Comparison of ENCODE assay signal across 14 cellular contexts in the genomic region with DNA sequence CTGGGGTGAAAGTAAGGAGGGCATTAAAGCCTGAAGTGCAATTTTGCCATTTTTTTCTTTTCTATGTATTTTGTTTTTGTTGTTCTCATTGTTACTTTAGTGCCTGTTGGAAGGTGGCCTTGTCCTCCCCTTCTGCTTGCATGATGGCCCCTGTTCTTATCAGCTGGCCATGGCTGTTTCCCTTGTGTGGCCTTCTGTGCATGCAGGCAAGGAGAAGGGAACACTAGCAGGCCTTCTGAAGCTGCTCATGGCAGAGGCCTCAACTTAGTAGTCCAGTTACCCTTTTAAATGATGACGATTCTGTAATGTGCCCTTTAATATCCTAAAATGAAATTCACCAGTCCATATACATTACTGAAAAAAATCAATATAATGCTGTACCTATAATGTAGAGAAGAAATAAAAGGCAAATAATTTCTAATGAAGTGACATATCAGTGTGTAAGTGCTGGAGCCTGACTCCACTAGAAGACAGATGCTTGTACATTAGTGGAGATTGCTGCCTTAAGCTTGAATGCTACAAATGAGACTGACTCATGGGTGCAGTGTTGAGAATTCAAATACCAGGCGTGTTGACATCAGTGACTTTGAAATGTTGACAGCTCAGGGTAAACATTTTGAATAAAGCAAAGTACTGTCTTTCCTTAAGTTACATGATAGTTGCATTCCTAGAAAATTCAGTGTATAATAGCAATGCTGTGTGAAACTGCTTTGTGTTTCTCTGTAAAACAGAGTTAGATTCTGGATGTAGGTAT.
A peak's percentile ranks its signal among the peaks of the same experiment; 100 is the strongest.
DNase-seq lines count a peak whose midpoint lies in the region; ATAC-seq and TF ChIP-seq lines count a peak whose summit lies in the region.
"Had no signal": no experiment of that assay in that cellular context is flagged by ENCODE, and none has a peak within 500 bp of the region (broad histone marks: within the 10 kb centered on the region; RNA-seq: fewer than 3 reads in every experiment).

No MANE protein-coding gene starts in this region.

- no peak overlapping the region for H3K4me3 ChIP-seq in epithelial cell of esophagus (ENCODE audit: low read length)
- H3K4me3 ChIP-seq: heart right ventricle, prostate gland, thoracic aorta had no signal

- H3K4me3 Mint-ChIP-seq in activated CD8-positive, alpha-beta memory T cell treated with anti-CD3 and anti-CD28 coated beads, Interleukin-2, amount 10 ng/mL, durations not matched to agents 7 days and 5 days, result no peak overlapping the region
- H3K4me3 Mint-ChIP-seq: activated CD8-positive, alpha-beta T cell treated with anti-CD3 and anti-CD28 coated beads for 36 hours; CD8-positive, alpha-beta T cell had no signal

- H3K9me3 Mint-ChIP-seq in activated CD8-positive, alpha-beta memory T cell treated with anti-CD3 and anti-CD28 coated beads, Interleukin-2, amount 10 ng/mL, durations not matched to agents 7 days and 5 days (ENCODE audit: low read depth), result no peaks in the 10 kb centered on the region
- H3K9me3 Mint-ChIP-seq: activated CD8-positive, alpha-beta T cell treated with anti-CD3 and anti-CD28 coated beads for 36 hours had no signal

- no peak for TF ChIP-seq CTCF in epithelial cell of esophagus (IDR thresholded peaks at IDR 0.05; ENCODE audit: insufficient read depth, low read depth, low read length, missing control alignments)

- no peaks in the 10 kb centered on the region for H3K4me1 Mint-ChIP-seq in activated CD8-positive, alpha-beta memory T cell treated with anti-CD3 and anti-CD28 coated beads, Interleukin-2, amount 10 ng/mL, durations not matched to agents 7 days and 5 days

- peak; percentile 65 for DNase-seq in EH (ENCODE audit: low read depth)
- DNase-seq in NCI-H226, result peak; percentile 24
- DNase-seq in epithelial cell of esophagus (ENCODE audit: low read depth), result peak; percentile 71
- peak; percentile 60 for DNase-seq in pons (ENCODE audit: low spot score)
- no peak for DNase-seq in activated CD4-positive, alpha-beta T cell treated with anti-CD3 and anti-CD28 coated beads, Interleukin-2, amount 50 U/mL, for 4 hours
- no peak for DNase-seq in activated CD8-positive, alpha-beta memory T cell treated with anti-CD3 and anti-CD28 coated beads, Interleukin-2, amount 10 ng/mL, durations not matched to agents 7 days and 5 days
- no peak for DNase-seq in left lobe of liver (ENCODE audit: low spot score)
- DNase-seq: activated CD8-positive, alpha-beta T cell treated with anti-CD3 and anti-CD28 coated beads for 36 hours; activated effector memory CD4-positive, alpha-beta T cell treated with anti-CD3 and anti-CD28 coated beads, Interleukin-2, amount 50 U/mL, for 16 hours; CD8-positive, alpha-beta T cell; heart right ventricle; NCI-H1048 had no signal

- CTCF ChIA-PET in activated CD8-positive, alpha-beta memory T cell treated with anti-CD3 and anti-CD28 coated beads, Interleukin-2, amount 10 ng/mL, durations not matched to agents 7 days and 5 days (lab: Charles Lee), result interaction anchor here (1.0 to 1.3 kb wide), 2 partner anchors 99 to 134 kb away, joined by 3 to 5 read pairs; no protein-coding TSS in a partner anchor

- H3K36me3 Mint-ChIP-seq in activated CD8-positive, alpha-beta memory T cell treated with anti-CD3 and anti-CD28 coated beads, Interleukin-2, amount 10 ng/mL, durations not matched to agents 7 days and 5 days, result peaks cover 3% of the 10 kb centered on the region
- H3K36me3 Mint-ChIP-seq: CD8-positive, alpha-beta T cell had no signal

- H3K27me3 Mint-ChIP-seq in activated CD8-positive, alpha-beta memory T cell treated with anti-CD3 and anti-CD28 coated beads, Interleukin-2, amount 10 ng/mL, durations not matched to agents 7 days and 5 days, result no peaks in the 10 kb centered on the region
- H3K27me3 Mint-ChIP-seq: activated CD8-positive, alpha-beta T cell treated with anti-CD3 and anti-CD28 coated beads for 36 hours had no signal

- ATAC-seq in activated CD8-positive, alpha-beta memory T cell treated with anti-CD3 and anti-CD28 coated beads, Interleukin-2, amount 10 ng/mL, durations not matched to agents 7 days and 5 days, result no peak
- ATAC-seq in left lobe of liver, result no peak
- ATAC-seq: activated CD8-positive, alpha-beta T cell treated with anti-CD3 and anti-CD28 coated beads for 36 hours; CD8-positive, alpha-beta T cell had no signal

- no peak overlapping the region for H3K27ac Mint-ChIP-seq in activated CD8-positive, alpha-beta memory T cell treated with anti-CD3 and anti-CD28 coated beads, Interleukin-2, amount 10 ng/mL, durations not matched to agents 7 days and 5 days
- H3K27ac Mint-ChIP-seq: activated CD8-positive, alpha-beta T cell treated with anti-CD3 and anti-CD28 coated beads for 36 hours; CD8-positive, alpha-beta T cell had no signal

Comparison
In these comparisons a context has a peak if more than half of its experiments do, and no peak if none do; other contexts are left out.
1. DNase-seq: peak in EH (single experiment), NCI-H226 (single experiment), epithelial cell of esophagus (single experiment) and pons (single experiment); none in activated CD4-positive, alpha-beta T cell treated with anti-CD3 and anti-CD28 coated beads, Interleukin-2, amount 50 U/mL, for 4 hours (0 of 2), activated CD8-positive, alpha-beta memory T cell treated with anti-CD3 and anti-CD28 coated beads, Interleukin-2, amount 10 ng/mL, durations not matched to agents 7 days and 5 days (single experiment) and left lobe of liver (single experiment).